8 cellular contexts compared by ENCODE assay signal in genomic region chr19:53431399-53432087, GRCh38. TPM values are rescaled to one million over a fixed set of nuclear protein-coding genes. Genes with fewer than 3 reads are reported as not detected.
A peak's percentile ranks its signal among the peaks of the same experiment; 100 is the strongest.
DNase-seq lines count a peak whose midpoint lies in the region; ATAC-seq, FAIRE-seq and TF ChIP-seq lines count a peak whose summit lies in the region.

Gene ZNF761, plus strand, starts transcription at chr19:53431984. Its CDS starts 15,285 bp downstream, at chr19:53447269.

- TF ChIP-seq EP300 in K562 (IDR thresholded peaks at IDR 0.05; ENCODE audit: low read length) (no peak), sigmoid colon (IDR thresholded peaks at IDR 0.05) (no peak)

- BruUV-seq in K562 (replicated peaks; lab: Mats Ljungman, UMichigan) = no TSS peak

- WGBS in K562 (ENCODE audit: insufficient coverage, low coverage, missing lambda C conversion rate) = 13% methylated on average over 21 of the region's 46 CpGs
- WGBS in sigmoid colon, 2 donors = 3 to 5% methylated on average over 46 of the region's 46 CpGs

- H3K4me1 ChIP-seq in K562 (replicated peaks in 1 of 2; ENCODE audit: control insufficient read depth in 2 of 2, insufficient read depth in 2 of 2, low read length in 2 of 2) = peaks cover 0 to 10% of the 10 kb centered on the region in 2 experiments; a peak in 2 of 5 replicates
- H3K4me1 ChIP-seq in sigmoid colon = peaks cover 0 to 10% (median 7%) of the 10 kb centered on the region in 4 donors

- intact Hi-C loops in K562 (cut with micrococcal nuclease) (no loop called here), sigmoid colon (cut with DNase I) (loop anchor here (2.0 to 5.0 kb wide), 2 partner anchors 36 to 81 kb away; partner anchors contain the start of gene ZNF813)

- peak; percentile 93 for TF ChIP-seq POLR2A in K562 (conservative IDR thresholded peaks at IDR 0.05)
- peak; percentile 45 to 72 for TF ChIP-seq POLR2A in sigmoid colon (IDR thresholded peaks at IDR 0.05)

- peak within 1 kb of the TSS; percentile 74 for H3K27ac ChIP-seq in 22Rv1
- H3K27ac ChIP-seq in K562 (ENCODE audit: extremely low read depth, low read depth, low read length) = peak within 1 kb of the TSS; percentile 84
- peak within 1 kb of the TSS; percentile 63 to 79 (median 72) for H3K27ac ChIP-seq in sigmoid colon

- no peak for TF ChIP-seq RAD21 in K562 (CRISPR knock-in tag; conservative IDR thresholded peaks at IDR 0.05 in 1 of 2, IDR thresholded peaks at IDR 0.05 in 1 of 2)

- TF ChIP-seq CTCF in 22Rv1 (IDR thresholded peaks at IDR 0.05) (no peak), K562 (IDR thresholded peaks at IDR 0.05 in 2 of 3, conservative IDR thresholded peaks at IDR 0.05 in 1 of 3; ENCODE audit: insufficient read depth in 2 of 3, low read depth in 1 of 3, low read length in 3 of 3) (peak; percentile 25 to 38 (median 29); a peak in 3 of 6 replicates), sigmoid colon (IDR thresholded peaks at IDR 0.05) (peak; percentile 33 to 45 (median 40))

- H3K36me3 ChIP-seq in K562 (ENCODE audit: control insufficient read depth, insufficient read depth, low read length) (peaks cover 32% of the 10 kb centered on the region), sigmoid colon (peaks cover 0 to 13% (median 3%) of the 10 kb centered on the region in 4 donors)

- H3K79me2 ChIP-seq in K562 (ENCODE audit: control insufficient read depth, insufficient read depth, low read length) = peaks cover 17% of the 10 kb centered on the region

- H3K9ac ChIP-seq in K562 (ENCODE audit: insufficient read depth in 1 of 2, low read depth in 2 of 2, low read length in 2 of 2) = peak within 1 kb of the TSS; percentile 97 to 99

- POLR2A ChIA-PET in K562 (lab: Yijun Ruan, JAX) = interaction anchor here (0.7 kb wide), 2 partner anchors 206 to 1634 kb away, joined by 3 to 4 read pairs; no protein-coding TSS in a partner anchor

- FAIRE-seq in K562 (lab: Jason Lieb, UNC) = peak; percentile 85

- CTCF ChIA-PET in K562 (lab: Yijun Ruan, JAX; ENCODE audit: low intra/inter-chr PET ratio) = no interaction called here

- peak within 1 kb of the TSS; percentile 89 for H2AFZ ChIP-seq in K562 (ENCODE audit: low read depth, low read length)

- DNase-seq in NCI-H2029 treated with DMSO at 0.1 percent for 48 hours (lab: John Stamatoyannopoulos, UW) (peak; percentile 77), T1000 (lab: John Stamatoyannopoulos, UW) (peak; percentile 88), K562 (ENCODE audit: extremely low read depth in 1 of 4, low spot score in 3 of 4) (peak; percentile 93 to 97 (median 96)), iPS DF 19.7 (ENCODE audit: low read depth, low spot score) (peak; percentile 86), sigmoid colon (peak; percentile 97)

- H3K4me3 ChIP-seq in K562 (peak within 1 kb of the TSS; percentile 93), sigmoid colon (peak within 1 kb of the TSS; percentile 60 to 71 (median 64))

- in situ Hi-C loops in K562 (cut with MboI) = no loop called here

- H3K9me1 ChIP-seq in K562 (ENCODE audit: control insufficient read depth, insufficient read depth, low read length) = no peaks in the 10 kb centered on the region

- H3K27me3 ChIP-seq in K562 (ENCODE audit: control insufficient read depth in 2 of 2, insufficient read depth in 2 of 2, low read length in 2 of 2) (no peaks in the 10 kb centered on the region), sigmoid colon (no peaks in the 10 kb centered on the region)

- H3K4me2 ChIP-seq in K562 (ENCODE audit: insufficient read depth, low read length) = peak within 1 kb of the TSS; percentile 89

- ATAC-seq in GM18508 (IDR thresholded peaks at IDR 0.05; ENCODE audit: insufficient read depth, unreplicated experiment) (peak; percentile 59), HG02981 (IDR thresholded peaks at IDR 0.05; ENCODE audit: unreplicated experiment) (peak; percentile 96), K562 (peak; percentile 100)

- no peaks in the 10 kb centered on the region for H4K20me1 ChIP-seq in K562 (replicated peaks; ENCODE audit: control insufficient read depth, insufficient read depth, low read length)

- H3K9me3 ChIP-seq in K562 (replicated peaks; ENCODE audit: control insufficient read depth, insufficient read depth, low read depth, low read length) = no peaks in the 10 kb centered on the region
- peaks cover 0 to 4% (median 0%) of the 10 kb centered on the region in 4 donors for H3K9me3 ChIP-seq in sigmoid colon

TF ChIP-seq in K562, 482 proteins besides CTCF, POLR2A, EP300 and RAD21 (continues in another document):
- TF ChIP-seq MEIS2 (IDR thresholded peaks at IDR 0.05; ENCODE audit: partially characterized antibody) = peak; percentile 49
- TF ChIP-seq TBP (optimal IDR thresholded peaks at IDR 0.05; ENCODE audit: low read depth, low read length) = peak; percentile 45
- TF ChIP-seq KDM4B (IDR thresholded peaks at IDR 0.05; ENCODE audit: borderline replicate concordance in 2 of 2, low read depth in 1 of 2) = 0 out of 4 replicates have a peak, but pooled peaks of 1 of the 2 experiments have one; percentile 29
- peak in 1 of 2 experiments; percentile 40; a peak in 2 of 4 replicates for TF ChIP-seq MAZ (CRISPR knock-in tag; conservative IDR thresholded peaks at IDR 0.05 in 1 of 2, IDR thresholded peaks at IDR 0.05 in 1 of 2)
- TF ChIP-seq SMC3 (conservative IDR thresholded peaks at IDR 0.05; ENCODE audit: insufficient read depth, low read depth, low read length) = no peak
- peak; percentile 66 for TF ChIP-seq ZBTB2 (IDR thresholded peaks at IDR 0.05)
- TF ChIP-seq NEUROD1 (IDR thresholded peaks at IDR 0.05; ENCODE audit: borderline replicate concordance, low read depth, low read length, partially characterized antibody) = no peak
- no peak for TF ChIP-seq CHD2 (IDR thresholded peaks at IDR 0.05; ENCODE audit: low read depth, low read length)
- peak; percentile 92 for TF ChIP-seq ELF2 (CRISPR knock-in tag; IDR thresholded peaks at IDR 0.05)
- peak; percentile 92 to 94 for TF ChIP-seq NRF1 (conservative IDR thresholded peaks at IDR 0.05 in 1 of 2, IDR thresholded peaks at IDR 0.05 in 1 of 2)
- peak in 1 of 2 experiments; percentile 43 for TF ChIP-seq E2F6 (IDR thresholded peaks at IDR 0.05; ENCODE audit: borderline replicate concordance in 1 of 2, extremely low read depth in 1 of 2, insufficient read depth in 1 of 2, insufficient read length in 1 of 2, low read depth in 1 of 2, low read length in 1 of 2, poor library complexity in 1 of 2, severe bottlenecking in 1 of 2)
- peak; percentile 78 for TF ChIP-seq MYC (IDR thresholded peaks at IDR 0.05; ENCODE audit: low read depth, low read length)
- TF ChIP-seq MYC (CRISPR knock-in tag; IDR thresholded peaks at IDR 0.05; ENCODE audit: borderline replicate concordance, low read depth) = no peak
- TF ChIP-seq POLR2H (tag; IDR thresholded peaks at IDR 0.05; ENCODE audit: low read depth) = no peak; the same call in 1 of the 2 replicates
- TF ChIP-seq SOX6 (IDR thresholded peaks at IDR 0.05) = 0 out of 2 replicates have a peak, but pooled peaks have one; percentile 11

RNA-seq across cellular contexts. Expression of gene ZNF761, which starts in this region (rescaled TPM):
- total RNA-seq in K562 (2011; cell fraction: chromatin; rRNA removed; ENCODE audit: low replicate concordance) = 14.6 and 49.9 TPM in 2 replicates
- total RNA-seq in K562 (2011; cell fraction: nucleolus; rRNA removed) = 12.7 and 17.0 TPM in 2 replicates
- 23.3 and 24.8 TPM in 2 replicates for total RNA-seq in K562 (2011; cell fraction: nucleoplasm; rRNA removed)
- total RNA-seq in K562 (2014; rRNA removed) = 10.3 and 11.1 TPM in 2 replicates
- 19.6 and 19.7 TPM in 2 replicates for total RNA-seq in K562 (2014; rRNA removed; fragmentation: Illumina TruSeq; extraction: Trizol)
- total RNA-seq in K562 (2015; rRNA removed; fragmentation: Illumina TruSeq; extraction: Trizol) = 15.1 and 18.1 TPM in 2 replicates
- total RNA-seq in K562 (2021) = 11.3 and 11.8 TPM in 2 replicates
- polyA plus RNA-seq in K562 (2011; rRNA removed) = 17.9 and 25.2 TPM in 2 replicates
- 8.1 and 11.7 TPM in 2 replicates for polyA plus RNA-seq in K562 (2011; cell fraction: cytosol; rRNA removed)
- 14.3 and 15.7 TPM in 2 replicates for polyA plus RNA-seq in K562 (2011; cell fraction: nucleus; rRNA removed)
- polyA plus RNA-seq in K562 (2012) = 9.6 and 11.1 TPM in 2 replicates
- 16.3 and 17.0 TPM in 2 replicates for polyA plus RNA-seq in K562 (2014; fragmentation: Illumina TruSeq; extraction: Trizol)
- 10 to 100 TPM; 13.0 to 30.2 TPM for polyA plus RNA-seq in K562 (2014; fragmentation: Nextera tagmentation; extraction: Ambion mirVana)
- polyA plus RNA-seq in K562 (2014; rRNA removed) = 10.3 and 10.5 TPM in 2 replicates
- polyA minus RNA-seq in K562 (2011; rRNA and poly(A)+ RNA removed) = 29.5 and 29.7 TPM in 2 replicates
- polyA minus RNA-seq in K562 (2011; cell fraction: cytosol; rRNA and poly(A)+ RNA removed) = 9.3 and 9.4 TPM in 2 replicates
- polyA minus RNA-seq in K562 (2011; cell fraction: nucleus; rRNA and poly(A)+ RNA removed) = 7.4 and 9.2 TPM in 2 replicates
- 10 to 100 TPM in 3 of 4 donors, 1 to 10 TPM in 1; 6.5 to 12.5 (median 11.0) TPM for total RNA-seq in sigmoid colon
- 1 to 10 TPM; 3.5 to 7.8 (median 6.7) TPM for polyA plus RNA-seq in sigmoid colon

Comparison
In these comparisons a context has a peak if more than half of its experiments do, and no peak if none do; other contexts are left out.
1. Peak in every context shown above with its lines: DNase-seq, ATAC-seq, H3K4me3 ChIP-seq and H3K27ac ChIP-seq.